ENCODE assay signal across 36 cellular contexts in the genomic region with DNA sequence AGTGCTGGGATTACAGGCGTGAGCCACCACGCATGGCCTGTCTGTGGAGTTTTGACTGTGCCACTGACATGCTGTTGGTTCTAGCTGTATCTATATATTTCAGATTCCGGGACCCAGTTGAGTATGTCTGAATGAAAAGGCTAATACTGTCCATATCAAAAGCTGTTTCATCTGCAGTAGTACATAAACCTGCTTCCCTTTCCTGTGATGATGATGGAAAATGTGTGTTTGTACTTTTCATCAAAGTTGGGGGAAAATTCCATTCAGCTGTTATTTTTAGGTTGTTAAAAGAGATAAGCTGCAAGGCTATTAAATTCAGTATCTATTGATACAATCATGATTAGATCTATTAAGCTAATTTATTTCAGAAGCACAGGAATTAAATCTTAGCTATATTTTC.
A peak's percentile ranks its signal among the peaks of the same experiment; 100 is the strongest.
DNase-seq lines count a peak whose midpoint lies in the region; FAIRE-seq and TF ChIP-seq lines count a peak whose summit lies in the region.
"Had no signal": no experiment of that assay in that cellular context is flagged by ENCODE, and none has a peak within 500 bp of the region (broad histone marks: within the 10 kb centered on the region; RNA-seq: fewer than 3 reads in every experiment).

No MANE protein-coding gene starts in this region.

- no peaks in the 10 kb centered on the region for H3K36me3 ChIP-seq in endothelial cell of umbilical vein (ENCODE audit: control insufficient read depth in 2 of 2, extremely low read depth in 1 of 2, insufficient read depth in 2 of 2, low read length in 2 of 2)
- H3K36me3 ChIP-seq: BE2C; BLaER1; BLaER1 treated with 17β-estradiol and CSF1 and Interleukin-3, amounts not matched to agents 10 nM and 100 nM had no signal

- H3K4me3 ChIP-seq in endothelial cell of umbilical vein (replicated peaks in 1 of 3; ENCODE audit: insufficient read depth in 1 of 3, low read depth in 1 of 3, low read length in 3 of 3) = no peak overlapping the region
- H3K4me3 ChIP-seq in dorsolateral prefrontal cortex = no peak overlapping the region
- H3K4me3 ChIP-seq: A549; BLaER1; BLaER1 treated with 17β-estradiol and CSF1 and Interleukin-3, amounts not matched to agents 10 nM and 100 nM had no signal

- no peak overlapping the region for H3K27ac Mint-ChIP-seq in activated naive CD8-positive, alpha-beta T cell treated with anti-CD3 and anti-CD28 coated beads for 36 hours
- H3K27ac Mint-ChIP-seq: B cell; CD14-positive monocyte; CD4-positive, alpha-beta memory T cell; CD4-positive, alpha-beta T cell; CD4-positive, CD25-positive, alpha-beta regulatory T cell; CD8-positive, alpha-beta memory T cell; CD8-positive, alpha-beta T cell had no signal

- no peak overlapping the region for H2AFZ ChIP-seq in endothelial cell of umbilical vein (ENCODE audit: low read depth, low read length)

- no TSS peak for BruUV-seq in endothelial cell of umbilical vein (replicated peaks; lab: Mats Ljungman, UMichigan)

- no peak overlapping the region for H3K4me2 ChIP-seq in endothelial cell of umbilical vein (ENCODE audit: insufficient read depth, low read length)
- H3K4me2 ChIP-seq: A549; BLaER1; BLaER1 treated with 17β-estradiol and CSF1 and Interleukin-3, amounts not matched to agents 10 nM and 100 nM had no signal

- no peaks in the 10 kb centered on the region for H3K36me3 Mint-ChIP-seq in activated naive CD8-positive, alpha-beta T cell treated with anti-CD3 and anti-CD28 coated beads for 36 hours
- H3K36me3 Mint-ChIP-seq: CD14-positive monocyte; CD4-positive, alpha-beta memory T cell; CD4-positive, CD25-positive, alpha-beta regulatory T cell; CD8-positive, alpha-beta memory T cell; CD8-positive, alpha-beta T cell had no signal

- H3K79me2 ChIP-seq in endothelial cell of umbilical vein (ENCODE audit: control insufficient read depth, insufficient read depth, low read length) = no peaks in the 10 kb centered on the region

- peaks cover 1% of the 10 kb centered on the region for H3K9me3 Mint-ChIP-seq in activated naive CD8-positive, alpha-beta T cell treated with anti-CD3 and anti-CD28 coated beads for 36 hours
- H3K9me3 Mint-ChIP-seq: CD14-positive monocyte; CD4-positive, alpha-beta T cell; CD8-positive, alpha-beta memory T cell; CD8-positive, alpha-beta T cell had no signal

- H3K27ac ChIP-seq in VCaP = peak overlapping the region; percentile 5; the same call in 1 of the 2 replicates
- H3K27ac ChIP-seq in endothelial cell of umbilical vein (ENCODE audit: insufficient read depth, low read depth, low read length) = no peak overlapping the region
- H3K27ac ChIP-seq in dorsolateral prefrontal cortex = no peak overlapping the region
- H3K27ac ChIP-seq: 22Rv1; A549; BLaER1; BLaER1 treated with 17β-estradiol and CSF1 and Interleukin-3, amounts not matched to agents 10 nM and 100 nM; C4-2B had no signal

- POLR2A ChIA-PET in endothelial cell of umbilical vein (lab: Charles Lee) = no interaction called here

- H3K27me3 ChIP-seq in endothelial cell of umbilical vein (ENCODE audit: control insufficient read depth in 2 of 2, insufficient read depth in 2 of 2, low read length in 2 of 2) (no peaks in the 10 kb centered on the region), dorsolateral prefrontal cortex (peaks cover 0 to 7% (median 0%) of the 10 kb centered on the region in 45 donors)
- H3K27me3 ChIP-seq: BE2C; BLaER1; BLaER1 treated with 17β-estradiol and CSF1 and Interleukin-3, amounts not matched to agents 10 nM and 100 nM had no signal

- intact Hi-C loops in endothelial cell of umbilical vein (cut with micrococcal nuclease) = no loop called here
- intact Hi-C loops in dorsolateral prefrontal cortex (cut with DNase I) = no loop called here

- no peak overlapping the region for H3K9ac ChIP-seq in endothelial cell of umbilical vein (replicated peaks; ENCODE audit: extremely low read depth, insufficient read depth, low read length)
- H3K9ac ChIP-seq: BLaER1; BLaER1 treated with 17β-estradiol and CSF1 and Interleukin-3, amounts not matched to agents 10 nM and 100 nM had no signal

- dilution Hi-C loops in endothelial cell of umbilical vein (cut with MboI; ENCODE audit: extremely low pct_ligation_motif_present, low sequenced_read_pairs) = no loop called here

- H3K27me3 Mint-ChIP-seq in activated naive CD8-positive, alpha-beta T cell treated with anti-CD3 and anti-CD28 coated beads for 36 hours = peaks cover 20% of the 10 kb centered on the region
- H3K27me3 Mint-ChIP-seq: CD4-positive, alpha-beta memory T cell had no signal

- H3K9me3 ChIP-seq in endothelial cell of umbilical vein (replicated peaks; ENCODE audit: control insufficient read depth, insufficient read depth, low read length) = no peaks in the 10 kb centered on the region
- H3K9me3 ChIP-seq: A549; BE2C; BLaER1; BLaER1 treated with 17β-estradiol and CSF1 and Interleukin-3, amounts not matched to agents 10 nM and 100 nM; Caco-2 had no signal

- TF ChIP-seq POLR2A in endothelial cell of umbilical vein (IDR thresholded peaks at IDR 0.05; ENCODE audit: low read depth, low read length) = no peak

- DNase-seq in dermis blood vessel endothelial cell (peak; percentile 25), dermis microvascular lymphatic vessel endothelial cell (ENCODE audit: low read depth in 2 of 2) (peak; percentile 43 to 53), endothelial cell of umbilical vein (ENCODE audit: low read depth, low spot score) (peak; percentile 39), kidney tubule cell (ENCODE audit: low spot score) (no peak), ureter (ENCODE audit: low spot score) (no peak), dorsolateral prefrontal cortex (no peak)
- DNase-seq in activated naive CD8-positive, alpha-beta T cell treated with anti-CD3 and anti-CD28 coated beads for 36 hours = no peak
- DNase-seq: 8988T; ACHN; AML-193; BE2C; C1 segment of cervical spinal cord; Caco-2; Calu3; CD4-positive, alpha-beta memory T cell; CD4-positive, alpha-beta T cell; CD4-positive, CD25-positive, alpha-beta regulatory T cell; CD8-positive, alpha-beta memory T cell; CD8-positive, alpha-beta T cell; COR-L47; DMS 273 treated with DMSO at 0.1 percent for 48 hours; DMS153; DMS79; DMS79 treated with DMSO at 0.1 percent for 48 hours; DND-41; EL had no signal

- no peak for FAIRE-seq in endothelial cell of umbilical vein (lab: Jason Lieb, UNC)
- FAIRE-seq: A204.1, A549, D721Med had no signal

- H3K4me3 Mint-ChIP-seq in activated naive CD8-positive, alpha-beta T cell treated with anti-CD3 and anti-CD28 coated beads for 36 hours = no peak overlapping the region
- H3K4me3 Mint-ChIP-seq: B cell; CD14-positive monocyte; CD4-positive, alpha-beta memory T cell; CD4-positive, alpha-beta T cell; CD4-positive, CD25-positive, alpha-beta regulatory T cell; CD8-positive, alpha-beta memory T cell; CD8-positive, alpha-beta T cell had no signal

- no peak for TF ChIP-seq CTCF in VCaP (conservative IDR thresholded peaks at IDR 0.05)
- no peak for TF ChIP-seq CTCF in endothelial cell of umbilical vein (IDR thresholded peaks at IDR 0.05; ENCODE audit: extremely low read depth in 1 of 2, insufficient read depth in 1 of 2, low read depth in 1 of 2, low read length in 2 of 2)
- no peak for TF ChIP-seq CTCF in dorsolateral prefrontal cortex (IDR thresholded peaks at IDR 0.05 in 54 of 56, conservative IDR thresholded peaks at IDR 0.05 in 2 of 56; ENCODE audit: low read depth in 1 of 56, partially characterized antibody in 56 of 56)

- no peaks in the 10 kb centered on the region for H4K20me1 ChIP-seq in endothelial cell of umbilical vein (replicated peaks; ENCODE audit: control insufficient read depth, extremely low read depth, insufficient read depth, low read length)
- H4K20me1 ChIP-seq: BLaER1; BLaER1 treated with 17β-estradiol and CSF1 and Interleukin-3, amounts not matched to agents 10 nM and 100 nM had no signal

- H3K4me1 Mint-ChIP-seq in activated naive CD8-positive, alpha-beta T cell treated with anti-CD3 and anti-CD28 coated beads for 36 hours = peaks cover 11% of the 10 kb centered on the region
- H3K4me1 Mint-ChIP-seq: B cell; CD14-positive monocyte; CD4-positive, alpha-beta memory T cell; CD4-positive, CD25-positive, alpha-beta regulatory T cell; CD8-positive, alpha-beta memory T cell had no signal

- H3K4me1 ChIP-seq in endothelial cell of umbilical vein (ENCODE audit: control insufficient read depth, extremely low read depth, insufficient read depth, low read length) = peaks cover 43% of the 10 kb centered on the region
- H3K4me1 ChIP-seq: BE2C, Caco-2 had no signal

- no peaks in the 10 kb centered on the region for H3K9me1 ChIP-seq in endothelial cell of umbilical vein (replicated peaks; ENCODE audit: control insufficient read depth, extremely low read depth, insufficient read depth, low read length)

- CTCF ChIA-PET in endothelial cell of umbilical vein (lab: Charles Lee) = interaction anchor here (0.8 to 3.4 kb wide), 10 partner anchors 8 to 1229 kb away, joined by 3 to 16 read pairs (median 3); no protein-coding TSS in a partner anchor

TF ChIP-seq in endothelial cell of umbilical vein, 7 proteins besides CTCF, POLR2A, EP300 and RAD21:
- no peak for TF ChIP-seq EZH2 (IDR thresholded peaks at IDR 0.05; ENCODE audit: borderline replicate concordance, low read depth, low read length, severe bottlenecking)
- TF ChIP-seq, protein P1, sequence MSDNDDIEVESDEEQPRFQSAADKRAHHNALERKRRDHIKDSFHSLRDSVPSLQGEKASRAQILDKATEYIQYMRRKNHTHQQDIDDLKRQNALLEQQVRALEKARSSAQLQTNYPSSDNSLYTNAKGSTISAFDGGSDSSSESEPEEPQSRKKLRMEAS (IDR thresholded peaks at IDR 0.05; ENCODE audit: insufficient read depth, insufficient read length) = no peak
- no peak for TF ChIP-seq GATA2 (IDR thresholded peaks at IDR 0.05; ENCODE audit: insufficient read depth, insufficient read length, low read depth, low read length)
- TF ChIP-seq FOS (IDR thresholded peaks at IDR 0.05; ENCODE audit: borderline replicate concordance, insufficient read depth, low read length) = no peak
- TF ChIP-seq JUN (IDR thresholded peaks at IDR 0.05; ENCODE audit: borderline replicate concordance, insufficient read depth, insufficient read length, low read depth) = no peak
- no peak for TF ChIP-seq POLR2AphosphoS5 (IDR thresholded peaks at IDR 0.05; ENCODE audit: insufficient read depth, low read depth, low read length)
- no peak for TF ChIP-seq MYC (IDR thresholded peaks at IDR 0.05; ENCODE audit: low read depth, low read length)
TF ChIP-seq in endothelial cell of umbilical vein: peak in this region for 0.

Comparison
In these comparisons a context has a peak if more than half of its experiments do, and no peak if none do; other contexts are left out.
1. DNase-seq: peak in dermis blood vessel endothelial cell (single experiment), dermis microvascular lymphatic vessel endothelial cell (2 of 2) and endothelial cell of umbilical vein (single experiment); none in kidney tubule cell (single experiment), ureter (single experiment), activated naive CD8-positive, alpha-beta T cell treated with anti-CD3 and anti-CD28 coated beads for 36 hours (single experiment) and dorsolateral prefrontal cortex (0 of 10).